8 cellular contexts compared by ENCODE assay signal in genomic region chr10:7687228-7687907, GRCh38. TPM values are rescaled to one million over a fixed set of nuclear protein-coding genes. Genes with fewer than 3 reads are reported as not detected.
DNase-seq lines count a peak whose midpoint lies in the region; ATAC-seq, FAIRE-seq and TF ChIP-seq lines count a peak whose summit lies in the region.

No MANE protein-coding gene starts in this region.

- ATAC-seq in gastroesophageal sphincter, result peak; percentile 83
- ATAC-seq in pancreas, result peak; percentile 93 to 100 (median 98)

- H3K36me3 Mint-ChIP-seq in HFFc6 (ENCODE audit: low read depth) (no peaks in the 10 kb centered on the region), type B pancreatic cell (no peaks in the 10 kb centered on the region)

- intact Hi-C loops in pancreas (cut with DNase I), result loop anchor here in 2 of 3 donors (5.0 kb wide), 2 partner anchors 155 to 165 kb away; no protein-coding TSS in a partner anchor

- H3K4me3 Mint-ChIP-seq in HFFc6 (no peak overlapping the region), type B pancreatic cell (peak overlapping the region; percentile 48)

- in situ Hi-C loops in SK-MEL-5 (cut with HindIII; ENCODE audit: low pct_unique_long_range_greater_than_20kb, low sequenced_read_pairs), result no loop called here

- H3K4me1 Mint-ChIP-seq in HFFc6 (ENCODE audit: low read depth), result no peaks in the 10 kb centered on the region
- H3K4me1 Mint-ChIP-seq in type B pancreatic cell (ENCODE audit: unreplicated experiment), result peaks cover 10% of the 10 kb centered on the region

- no peak for TF ChIP-seq POLR2A in gastroesophageal sphincter (IDR thresholded peaks at IDR 0.05)

- H3K4me1 ChIP-seq in gastroesophageal sphincter (peaks cover 0 to 6% (median 0%) of the 10 kb centered on the region in 3 donors), pancreas (no peaks in the 10 kb centered on the region)

- H3K36me3 ChIP-seq in gastroesophageal sphincter (no peaks in the 10 kb centered on the region), pancreas (no peaks in the 10 kb centered on the region)

- peak; percentile 81 for DNase-seq in GM12864 (ENCODE audit: low read depth)
- DNase-seq in HFFc6, result peak; percentile 66
- peak; percentile 89 for DNase-seq in MV-4-11 (lab: John Stamatoyannopoulos, UW)
- peak; percentile 90 for DNase-seq in SK-MEL-5 (ENCODE audit: low read depth, low spot score)
- peak; percentile 69 for DNase-seq in activated gamma-delta T cell treated with Interleukin-2 at 50 U/mL for 16 hours
- peak; percentile 71 to 86 (median 78) for DNase-seq in pancreas
- DNase-seq in type B pancreatic cell (ENCODE audit: extremely low spot score, unreplicated experiment), result peak; percentile 81

- H3K27me3 ChIP-seq in gastroesophageal sphincter (no peaks in the 10 kb centered on the region), pancreas (no peaks in the 10 kb centered on the region)

- 22% methylated on average over 11 to 19 of the region's 20 CpGs for WGBS in gastroesophageal sphincter (ENCODE audit: low coverage in 1 of 2), 2 donors
- WGBS in pancreas, 2 donors, result 18 to 22% methylated on average over 20 of the region's 20 CpGs

- TF ChIP-seq CTCF in GM12864 (IDR thresholded peaks at IDR 0.05; ENCODE audit: low read depth, low read length, missing control alignments) (peak; percentile 82), HFFc6 (IDR thresholded peaks at IDR 0.05) (peak; percentile 86), gastroesophageal sphincter (IDR thresholded peaks at IDR 0.05) (peak; percentile 94 to 97 (median 95)), pancreas (IDR thresholded peaks at IDR 0.05) (peak; percentile 65 to 84 (median 66)), type B pancreatic cell (conservative IDR thresholded peaks at IDR 0.05) (peak; percentile 92)

- TF ChIP-seq EP300 in gastroesophageal sphincter (IDR thresholded peaks at IDR 0.05), result no peak

- FAIRE-seq in pancreas (lab: Jason Lieb, UNC), result peak; percentile 75

- H3K9me3 ChIP-seq in gastroesophageal sphincter (peaks cover 0 to 8% (median 0%) of the 10 kb centered on the region in 3 donors), pancreas (no peaks in the 10 kb centered on the region)

- H3K27me3 Mint-ChIP-seq in HFFc6 (ENCODE audit: insufficient read depth), result no peaks in the 10 kb centered on the region; the same call in none of the 2 replicates
- peaks cover 24% of the 10 kb centered on the region for H3K27me3 Mint-ChIP-seq in type B pancreatic cell

- H3K27ac ChIP-seq in gastroesophageal sphincter (no peak overlapping the region), pancreas (no peak overlapping the region)

- H3K27ac Mint-ChIP-seq in HFFc6, result no peak overlapping the region
- H3K27ac Mint-ChIP-seq in type B pancreatic cell, result peak overlapping the region; percentile 83

- H3K9me3 Mint-ChIP-seq in HFFc6 (peaks cover 4% of the 10 kb centered on the region; the same call in 1 of the 2 replicates), type B pancreatic cell (peaks cover 7% of the 10 kb centered on the region)

- H3K4me3 ChIP-seq in GM12864 (ENCODE audit: low read depth, low read length) (no peak overlapping the region), gastroesophageal sphincter (no peak overlapping the region), pancreas (no peak overlapping the region)

RNA-seq across cellular contexts. Expression of gene ITIH2, which starts 15.7 kb away (rescaled TPM):
- not detected for total RNA-seq in HFFc6 (2021; fragmentation: NEBNext Ultra II Directional; extraction: Animal tissue kit (Norgen Biotek cat#: 25700))
- total RNA-seq in SK-MEL-5 (2014; rRNA removed; shearing (Covaris generic)), result not detected in 2 replicates
- not detected in 2 replicates for polyA plus RNA-seq in SK-MEL-5 (2015; cell fraction: cytosol; rRNA removed)
- not detected in 2 replicates for polyA plus RNA-seq in SK-MEL-5 (2015; cell fraction: nucleus; rRNA removed)
- total RNA-seq in gastroesophageal sphincter (not detected), pancreas (1 to 10 TPM in 2 of 6 donors, under 1 TPM in 3, not detected in 1; 0.14 to 1.8 (median 0.98) TPM), type B pancreatic cell (ENCODE audit: low replicate concordance) (3.4 and 3.7 TPM in 2 replicates)
- polyA plus RNA-seq in pancreas, result not detected

RNA-seq across cellular contexts. Expression of gene ITIH5, which starts 20.6 kb away (rescaled TPM):
- not detected for total RNA-seq in HFFc6 (2021; fragmentation: NEBNext Ultra II Directional; extraction: Animal tissue kit (Norgen Biotek cat#: 25700))
- total RNA-seq in SK-MEL-5 (2014; rRNA removed; shearing (Covaris generic)), result 14.2 and 15.5 TPM in 2 replicates
- 18.8 and 20.5 TPM in 2 replicates for polyA plus RNA-seq in SK-MEL-5 (2015; cell fraction: cytosol; rRNA removed)
- 3.7 and 9.8 TPM in 2 replicates for polyA plus RNA-seq in SK-MEL-5 (2015; cell fraction: nucleus; rRNA removed)
- total RNA-seq in gastroesophageal sphincter, result 10 to 100 TPM; 36.4 to 96.0 (median 52.9) TPM
- total RNA-seq in pancreas, result 10 to 100 TPM in 3 of 6 donors, 1 to 10 TPM in 3; 6.7 to 28.6 (median 10.8) TPM
- polyA plus RNA-seq in pancreas, result 1 to 10 TPM; 4.4 to 5.6 TPM
- 34.0 and 37.3 TPM in 2 replicates for total RNA-seq in type B pancreatic cell (ENCODE audit: low replicate concordance)

Comparison
In these comparisons a context has a peak if more than half of its experiments do, and no peak if none do; other contexts are left out.
1. RNA of gene ITIH5, which starts 20.6 kb away (total RNA-seq): 36.4 to 96.0 TPM in gastroesophageal sphincter, 34.0 to 37.3 TPM in type B pancreatic cell, 14.2 to 15.5 TPM in SK-MEL-5 and 6.7 to 28.6 TPM in pancreas; not detected in HFFc6; every median in the first group is over 4 times any median in the second.
2. Peak in every context shown above with its lines, with median percentiles within 50 percentile points of each other: DNase-seq and CTCF ChIP-seq.